Comparison of ENCODE assay signal across 17 cellular contexts in genomic region chr12:46449161-46449715, GRCh38.
DNase-seq lines count a peak whose midpoint lies in the region; ATAC-seq and TF ChIP-seq lines count a peak whose summit lies in the region.
"Had no signal": no experiment of that assay in that cellular context is flagged by ENCODE, and none has a peak within 500 bp of the region (broad histone marks: within the 10 kb centered on the region; RNA-seq: fewer than 3 reads in every experiment).

No MANE protein-coding gene starts in this region.

- H4K20me1 ChIP-seq in mammary epithelial cell (ENCODE audit: insufficient read depth, low read length), result no peaks in the 10 kb centered on the region
- H4K20me1 ChIP-seq: BLaER1 had no signal

- H3K4me1 ChIP-seq in SJSA1 (replicated peaks) (no peaks in the 10 kb centered on the region), tibial artery (peaks cover 0 to 37% (median 19%) of the 10 kb centered on the region in 4 donors), mammary epithelial cell (ENCODE audit: insufficient read depth, low read length) (peaks cover 63% of the 10 kb centered on the region)
- peaks cover 0 to 16% of the 10 kb centered on the region in 2 donors for H3K4me1 ChIP-seq in naive thymus-derived CD4-positive, alpha-beta T cell (ENCODE audit: control insufficient read depth in 2 of 2, insufficient read depth in 2 of 2, low read length in 2 of 2)

- H3K4me1 Mint-ChIP-seq in activated naive CD8-positive, alpha-beta T cell (ENCODE audit: low read depth), result peaks cover 43% of the 10 kb centered on the region
- peaks cover 31% of the 10 kb centered on the region for H3K4me1 Mint-ChIP-seq in activated naive CD8-positive, alpha-beta T cell treated with anti-CD3 and anti-CD28 coated beads for 36 hours
- peaks cover 26 to 62% (median 53%) of the 10 kb centered on the region in 7 donors for H3K4me1 Mint-ChIP-seq in naive thymus-derived CD4-positive, alpha-beta T cell

- no peak overlapping the region for H3K4me3 ChIP-seq in SJSA1
- no peak overlapping the region for H3K4me3 ChIP-seq in naive thymus-derived CD4-positive, alpha-beta T cell (ENCODE audit: low read length)
- H3K4me3 ChIP-seq in tibial artery, result no peak overlapping the region
- H3K4me3 ChIP-seq in mammary epithelial cell (replicated peaks in 1 of 3; ENCODE audit: insufficient read depth in 1 of 3, low read depth in 2 of 3, low read length in 3 of 3), result no peak overlapping the region
- H3K4me3 ChIP-seq: BLaER1, PC-9 had no signal

- H3K27ac Mint-ChIP-seq in activated naive CD8-positive, alpha-beta T cell, result peak overlapping the region; percentile 68
- H3K27ac Mint-ChIP-seq in activated naive CD8-positive, alpha-beta T cell treated with anti-CD3 and anti-CD28 coated beads for 36 hours, result no peak overlapping the region
- H3K27ac Mint-ChIP-seq in naive thymus-derived CD4-positive, alpha-beta T cell, result peak overlapping the region in 6 of 9 donors; percentile 28 to 90 (median 78)

- H3K27ac ChIP-seq in SJSA1, result no peak overlapping the region
- no peak overlapping the region for H3K27ac ChIP-seq in naive thymus-derived CD4-positive, alpha-beta T cell (ENCODE audit: low read depth, low read length)
- H3K27ac ChIP-seq in tibial artery, result peak overlapping the region; percentile 53 to 70
- H3K27ac ChIP-seq in mammary epithelial cell (ENCODE audit: insufficient read depth, low read depth, low read length), result no peak overlapping the region
- H3K27ac ChIP-seq: BLaER1, PC-9 had no signal

- no peaks in the 10 kb centered on the region for H3K79me2 ChIP-seq in mammary epithelial cell (ENCODE audit: insufficient read depth, low read length)

- intact Hi-C loops in naive thymus-derived CD4-positive, alpha-beta T cell (cut with micrococcal nuclease), result no loop called here
- intact Hi-C loops in tibial artery (cut with DNase I; ENCODE audit: low total_unique reads) (no loop called here), mammary epithelial cell (cut with micrococcal nuclease) (loop anchor here (10.0 kb wide), 1 partner anchor 486 kb away; no protein-coding TSS in a partner anchor)

- in situ Hi-C loops in mammary epithelial cell (cut with MboI; ENCODE audit: low sequenced_read_pairs in 2 of 2), result no loop called here

- no peak overlapping the region for H3K4me2 ChIP-seq in mammary epithelial cell (ENCODE audit: insufficient read depth, low read depth, low read length)
- H3K4me2 ChIP-seq: BLaER1, PC-9 had no signal

- H3K36me3 ChIP-seq in SJSA1 (no peaks in the 10 kb centered on the region), tibial artery (no peaks in the 10 kb centered on the region), mammary epithelial cell (ENCODE audit: insufficient read depth, low read length) (no peaks in the 10 kb centered on the region)
- no peaks in the 10 kb centered on the region for H3K36me3 ChIP-seq in naive thymus-derived CD4-positive, alpha-beta T cell (ENCODE audit: control insufficient read depth in 2 of 3, insufficient read depth in 3 of 3, low read length in 3 of 3)
- H3K36me3 ChIP-seq: BLaER1 had no signal

- no peaks in the 10 kb centered on the region for H3K27me3 Mint-ChIP-seq in activated naive CD8-positive, alpha-beta T cell
- no peaks in the 10 kb centered on the region for H3K27me3 Mint-ChIP-seq in activated naive CD8-positive, alpha-beta T cell treated with anti-CD3 and anti-CD28 coated beads for 36 hours
- H3K27me3 Mint-ChIP-seq in naive thymus-derived CD4-positive, alpha-beta T cell, result peaks cover 0 to 3% (median 0%) of the 10 kb centered on the region in 5 donors

- peaks cover 60% of the 10 kb centered on the region for H3K27me3 ChIP-seq in SJSA1 (replicated peaks)
- no peaks in the 10 kb centered on the region for H3K27me3 ChIP-seq in naive thymus-derived CD4-positive, alpha-beta T cell (ENCODE audit: control insufficient read depth in 2 of 2, insufficient read depth in 2 of 2, low read length in 2 of 2)
- no peaks in the 10 kb centered on the region for H3K27me3 ChIP-seq in tibial artery
- H3K27me3 ChIP-seq in mammary epithelial cell (ENCODE audit: insufficient read depth, low read length), result no peaks in the 10 kb centered on the region
- H3K27me3 ChIP-seq: BLaER1 had no signal

- POLR2A ChIA-PET in naive thymus-derived CD4-positive, alpha-beta T cell (lab: Charles Lee), result no interaction called here

- H2AFZ ChIP-seq in mammary epithelial cell (ENCODE audit: low read depth, low read length), result no peak overlapping the region
- H2AFZ ChIP-seq: PC-9 had no signal

- H3K36me3 Mint-ChIP-seq in activated naive CD8-positive, alpha-beta T cell, result no peaks in the 10 kb centered on the region
- H3K36me3 Mint-ChIP-seq in activated naive CD8-positive, alpha-beta T cell treated with anti-CD3 and anti-CD28 coated beads for 36 hours, result no peaks in the 10 kb centered on the region
- H3K36me3 Mint-ChIP-seq in naive thymus-derived CD4-positive, alpha-beta T cell, result peaks cover 0 to 25% (median 0%) of the 10 kb centered on the region in 5 donors
- H3K36me3 Mint-ChIP-seq: CD8-positive, alpha-beta memory T cell had no signal

- CTCF ChIA-PET in naive thymus-derived CD4-positive, alpha-beta T cell (lab: Charles Lee), result no interaction called here
- CTCF ChIA-PET in mammary epithelial cell (lab: Charles Lee; ENCODE audit: low non-redundant PET), result no interaction called here

- TF ChIP-seq CTCF in tibial artery (IDR thresholded peaks at IDR 0.05) (no peak), mammary epithelial cell (conservative IDR thresholded peaks at IDR 0.05 in 1 of 2, IDR thresholded peaks at IDR 0.05 in 1 of 2; ENCODE audit: extremely low read depth in 1 of 2, insufficient read depth in 1 of 2, low read depth in 1 of 2, low read length in 2 of 2) (no peak)

- no peak overlapping the region for H3K4me3 Mint-ChIP-seq in activated naive CD8-positive, alpha-beta T cell
- H3K4me3 Mint-ChIP-seq in activated naive CD8-positive, alpha-beta T cell treated with anti-CD3 and anti-CD28 coated beads for 36 hours, result no peak overlapping the region
- peak overlapping the region in 8 of 10 donors; percentile 38 to 79 (median 60) for H3K4me3 Mint-ChIP-seq in naive thymus-derived CD4-positive, alpha-beta T cell
- H3K4me3 Mint-ChIP-seq: CD8-positive, alpha-beta memory T cell had no signal

- H3K9me3 ChIP-seq in SJSA1 (replicated peaks), result peaks cover 3% of the 10 kb centered on the region; the same call in 1 of the 2 replicates
- H3K9me3 ChIP-seq in naive thymus-derived CD4-positive, alpha-beta T cell (ENCODE audit: control insufficient read depth in 2 of 3, low read length in 3 of 3), result no peaks in the 10 kb centered on the region
- H3K9me3 ChIP-seq in tibial artery, result no peaks in the 10 kb centered on the region
- no peaks in the 10 kb centered on the region for H3K9me3 ChIP-seq in mammary epithelial cell (replicated peaks; ENCODE audit: insufficient read depth, low read length)
- H3K9me3 ChIP-seq: BLaER1 had no signal

- dilution Hi-C loops in mammary epithelial cell (cut with HindIII; ENCODE audit: low sequenced_read_pairs), result no loop called here

- 98% methylated on average over 4 of the region's 4 CpGs for WGBS in mammary epithelial cell (ENCODE audit: low coverage, missing lambda C conversion rate)

- H3K9me3 Mint-ChIP-seq in activated naive CD8-positive, alpha-beta T cell (ENCODE audit: low read depth), result no peaks in the 10 kb centered on the region
- peaks cover 10% of the 10 kb centered on the region for H3K9me3 Mint-ChIP-seq in activated naive CD8-positive, alpha-beta T cell treated with anti-CD3 and anti-CD28 coated beads for 36 hours
- peaks cover 0 to 5% (median 0%) of the 10 kb centered on the region in 11 donors for H3K9me3 Mint-ChIP-seq in naive thymus-derived CD4-positive, alpha-beta T cell
- H3K9me3 Mint-ChIP-seq: CD8-positive, alpha-beta memory T cell had no signal

- H3K9ac ChIP-seq in mammary epithelial cell (ENCODE audit: insufficient read depth, low read length), result no peak overlapping the region
- H3K9ac ChIP-seq: BLaER1 had no signal

- BruUV-seq in mammary epithelial cell (replicated peaks; lab: Mats Ljungman, UMichigan), result no TSS peak

- ATAC-seq in naive thymus-derived CD4-positive, alpha-beta T cell, result no peak
- ATAC-seq in HG02981 (IDR thresholded peaks at IDR 0.05; ENCODE audit: unreplicated experiment), result no peak

- no peak for DNase-seq in activated naive CD8-positive, alpha-beta T cell treated with anti-CD3 and anti-CD28 coated beads for 36 hours
- DNase-seq in SJSA1 (ENCODE audit: low read depth in 1 of 2, low spot score in 2 of 2), result peak; percentile 70 to 91
- DNase-seq in naive thymus-derived CD4-positive, alpha-beta T cell, result peak in 2 of 9 donors; percentile 14 to 15
- DNase-seq in tibial artery, result no peak
- DNase-seq in AG20443 (ENCODE audit: low spot score), result no peak
- DNase-seq in mammary epithelial cell, result no peak
- DNase-seq: CD8-positive, alpha-beta memory T cell; GF-D8; MM.1S; NCI-H1092 treated with DMSO at 0.1 percent for 48 hours; NCI-H2081 treated with DMSO at 0.1 percent for 48 hours; NCI-H510A treated with DMSO at 0.1 percent for 48 hours; NCI-H82; PC-9 had no signal

Comparison
In these comparisons a context has a peak if more than half of its experiments do, and no peak if none do; other contexts are left out.
1. H3K4me3 Mint-ChIP-seq: peak in naive thymus-derived CD4-positive, alpha-beta T cell (8 of 10); none in activated naive CD8-positive, alpha-beta T cell (single experiment) and activated naive CD8-positive, alpha-beta T cell treated with anti-CD3 and anti-CD28 coated beads for 36 hours (single experiment).
2. DNase-seq: peak in SJSA1 (2 of 2); none in activated naive CD8-positive, alpha-beta T cell treated with anti-CD3 and anti-CD28 coated beads for 36 hours (single experiment), tibial artery (0 of 2), AG20443 (single experiment) and mammary epithelial cell (single experiment).
3. H3K27ac ChIP-seq: peak in tibial artery (2 of 2); none in SJSA1 (single experiment), naive thymus-derived CD4-positive, alpha-beta T cell (single experiment) and mammary epithelial cell (single experiment).